ENCODE assay signal across 31 cellular contexts in genomic region chr7:45126920-45127319, GRCh38. TPM values are rescaled to one million over a fixed set of nuclear protein-coding genes. Genes with fewer than 3 reads are reported as not detected.
"Had no signal": no experiment of that assay in that cellular context is flagged by ENCODE, and none has a peak within 500 bp of the region (broad histone marks: within the 10 kb centered on the region; RNA-seq: fewer than 3 reads in every experiment).

No MANE protein-coding gene starts in this region.

- ATAC-seq: activated CD4-positive, alpha-beta T cell treated with anti-CD3 and anti-CD28 coated beads for 36 hours; activated CD4-positive, CD25-positive, alpha-beta regulatory T cell treated with anti-CD3 and anti-CD28 coated beads, Interleukin-2, amount 50 U/mL, for 24 hours; activated T-helper 17 cell treated with anti-CD3 and anti-CD28 coated beads, Interleukin-2, amount 50 U/mL, for 72 hours; esophagus mucosa; heart left ventricle; T-helper 17 cell had no signal

- H3K27ac Mint-ChIP-seq: activated B cell treated with CpG ODN at 0.5 μM for 24 hours; activated CD4-positive, alpha-beta memory T cell treated with anti-CD3 and anti-CD28 coated beads for 36 hours; activated CD4-positive, alpha-beta T cell treated with anti-CD3 and anti-CD28 coated beads for 36 hours; activated CD4-positive, alpha-beta T cell treated with anti-CD3 and anti-CD28 coated beads, Interleukin-2, amount 10 ng/mL, durations not matched to agents 24 days and 14 days; activated naive CD8-positive, alpha-beta T cell; activated T-cell treated with anti-CD3 and anti-CD28 coated beads, Interleukin-2, amount 50 U/mL, for 24 hours; activated T-helper 17 cell treated with anti-CD3 and anti-CD28 coated beads, Interleukin-2, amount 50 U/mL, for 72 hours; T-helper 17 cell; T-helper 2 cell treated with Interferon-gamma antibody and Interleukin-4, amounts not matched to agents 5 μg/mL and 100 μg/mL, for 36 hours had no signal

- H3K9me3 Mint-ChIP-seq: activated B cell treated with CpG ODN at 0.5 μM for 24 hours; activated CD4-positive, alpha-beta memory T cell treated with anti-CD3 and anti-CD28 coated beads for 36 hours; activated CD4-positive, alpha-beta T cell treated with anti-CD3 and anti-CD28 coated beads, Interleukin-2, amount 10 ng/mL, durations not matched to agents 24 days and 14 days; activated T-cell treated with anti-CD3 and anti-CD28 coated beads, Interleukin-2, amount 50 U/mL, for 24 hours; activated T-helper 17 cell treated with anti-CD3 and anti-CD28 coated beads, Interleukin-2, amount 50 U/mL, for 72 hours; T-helper 2 cell treated with Interferon-gamma antibody and Interleukin-4, amounts not matched to agents 5 μg/mL and 100 μg/mL, for 36 hours had no signal

- H3K4me1 Mint-ChIP-seq: activated T-helper 17 cell treated with anti-CD3 and anti-CD28 coated beads, Interleukin-2, amount 50 U/mL, for 72 hours had no signal

- H3K9me3 ChIP-seq: colonic mucosa, heart left ventricle had no signal

- H3K4me3 Mint-ChIP-seq: activated B cell treated with CpG ODN at 0.5 μM for 24 hours; activated CD4-positive, alpha-beta memory T cell treated with anti-CD3 and anti-CD28 coated beads for 36 hours; activated CD4-positive, alpha-beta T cell treated with anti-CD3 and anti-CD28 coated beads for 36 hours; activated CD4-positive, alpha-beta T cell treated with anti-CD3 and anti-CD28 coated beads, Interleukin-2, amount 10 ng/mL, durations not matched to agents 24 days and 14 days; activated naive CD8-positive, alpha-beta T cell; activated T-cell treated with anti-CD3 and anti-CD28 coated beads, Interleukin-2, amount 50 U/mL, for 24 hours; activated T-helper 17 cell treated with anti-CD3 and anti-CD28 coated beads, Interleukin-2, amount 50 U/mL, for 72 hours; T-helper 17 cell; T-helper 2 cell treated with Interferon-gamma antibody and Interleukin-4, amounts not matched to agents 5 μg/mL and 100 μg/mL, for 36 hours had no signal

- H3K27ac ChIP-seq: brain microvascular endothelial cell, colonic mucosa, heart left ventricle, WERI-Rb-1 had no signal

- H3K27me3 Mint-ChIP-seq: activated B cell treated with CpG ODN at 0.5 μM for 24 hours; activated CD4-positive, alpha-beta memory T cell treated with anti-CD3 and anti-CD28 coated beads for 36 hours; activated CD4-positive, alpha-beta T cell treated with anti-CD3 and anti-CD28 coated beads for 36 hours; activated CD4-positive, alpha-beta T cell treated with anti-CD3 and anti-CD28 coated beads, Interleukin-2, amount 10 ng/mL, durations not matched to agents 24 days and 14 days; activated naive CD8-positive, alpha-beta T cell; activated T-cell treated with anti-CD3 and anti-CD28 coated beads, Interleukin-2, amount 50 U/mL, for 24 hours; activated T-helper 17 cell treated with anti-CD3 and anti-CD28 coated beads, Interleukin-2, amount 50 U/mL, for 72 hours; T-helper 17 cell had no signal

- H3K4me3 ChIP-seq: colonic mucosa, heart left ventricle had no signal

- H3K4me1 ChIP-seq: colonic mucosa, heart left ventricle had no signal

- H3K36me3 ChIP-seq: brain microvascular endothelial cell, colonic mucosa, heart left ventricle, WERI-Rb-1 had no signal

- H3K36me3 Mint-ChIP-seq: activated CD4-positive, alpha-beta memory T cell treated with anti-CD3 and anti-CD28 coated beads for 36 hours; activated naive CD8-positive, alpha-beta T cell had no signal

- DNase-seq: activated B cell treated with CpG ODN at 0.5 μM for 24 hours; activated CD4-positive, alpha-beta memory T cell treated with anti-CD3 and anti-CD28 coated beads for 36 hours; activated CD4-positive, alpha-beta T cell treated with anti-CD3 and anti-CD28 coated beads for 36 hours; activated CD4-positive, alpha-beta T cell treated with anti-CD3 and anti-CD28 coated beads, Interleukin-2, amount 10 ng/mL, durations not matched to agents 24 days and 14 days; activated CD8-positive, alpha-beta memory T cell treated with anti-CD3 and anti-CD28 coated beads, Interleukin-2, amount 50 U/mL, for 48 hours; activated effector memory CD4-positive, alpha-beta T cell treated with Interleukin-2 at 50 U/mL for 16 hours; activated gamma-delta T cell treated with Interleukin-2 at 50 U/mL for 16 hours; activated naive CD4-positive, alpha-beta T cell treated with anti-CD3 and anti-CD28 coated beads, Interleukin-2, amount 50 U/mL, for 16 hours; activated naive CD4-positive, alpha-beta T cell treated with Interleukin-2 at 50 U/mL for 16 hours; activated T-cell treated with anti-CD3 and anti-CD28 coated beads for 4 hours; activated T-cell treated with anti-CD3 and anti-CD28 coated beads, Interleukin-2, amount 50 U/mL, for 24 hours; amniotic stem cell; anterior cingulate cortex; brain microvascular endothelial cell; caudate nucleus; colonic mucosa; effector CD8-positive, alpha-beta T cell; foreskin fibroblast; heart left ventricle; T-helper 1 cell; T-helper 17 cell; T1000; WERI-Rb-1 had no signal

- H3K27me3 ChIP-seq: brain microvascular endothelial cell, colonic mucosa, heart left ventricle had no signal

RNA-seq across cellular contexts. Expression of gene RAMP3, which starts 30.7 kb away (rescaled TPM):
- total RNA-seq: activated B cell treated with CpG ODN at 0.5 μM for 24 hours; activated CD4-positive, alpha-beta memory T cell treated with anti-CD3 and anti-CD28 coated beads for 36 hours; activated CD4-positive, alpha-beta T cell treated with anti-CD3 and anti-CD28 coated beads for 36 hours; activated CD4-positive, alpha-beta T cell treated with anti-CD3 and anti-CD28 coated beads, Interleukin-2, amount 10 ng/mL, durations not matched to agents 24 days and 14 days; activated T-helper 17 cell treated with anti-CD3 and anti-CD28 coated beads, Interleukin-2, amount 50 U/mL, for 72 hours; astrocyte; bronchial epithelial cell; epithelial cell of proximal tubule had no signal
